Comparison of ENCODE assay signal across 1 cellular context in genomic region chr13:43428545-43429287, GRCh38.
TF ChIP-seq lines count a peak whose summit lies in the region.

No MANE protein-coding gene starts in this region.

TF ChIP-seq in H1, 55 proteins besides CTCF, POLR2A, EP300 and RAD21:
- TF ChIP-seq SIX5 (IDR thresholded peaks at IDR 0.05; ENCODE audit: low read depth, low read length) (no peak), TEAD4 (IDR thresholded peaks at IDR 0.05; ENCODE audit: low read depth, low read length) (peak; percentile 56; the same call in 1 of the 2 replicates), SUZ12 (IDR thresholded peaks at IDR 0.05; ENCODE audit: low read length) (no peak), NANOG (IDR thresholded peaks at IDR 0.05; ENCODE audit: insufficient read depth, low read depth, low read length, poor library complexity, severe bottlenecking) (no peak)
